In genomic region chr12:27861428-27862167, GRCh38 we compare ENCODE assay signal across 10 cellular contexts.
DNase-seq lines count a peak whose midpoint lies in the region; ATAC-seq and TF ChIP-seq lines count a peak whose summit lies in the region.
"Had no signal": no experiment of that assay in that cellular context is flagged by ENCODE, and none has a peak within 500 bp of the region (broad histone marks: within the 10 kb centered on the region; RNA-seq: fewer than 3 reads in every experiment).

No MANE protein-coding gene starts in this region.

- H3K9me3 ChIP-seq in right cardiac atrium (ENCODE audit: control insufficient read depth, low read length) (no peaks in the 10 kb centered on the region), HAP-1 (no peaks in the 10 kb centered on the region)

- peak; percentile 61 to 82 (median 66) for DNase-seq in right cardiac atrium
- no peak for DNase-seq in mesenteric fat pad (ENCODE audit: low spot score)
- DNase-seq in WTC11 (ENCODE audit: low spot score) = no peak
- DNase-seq in NCI-H2029 (lab: John Stamatoyannopoulos, UW) = no peak
- no peak for DNase-seq in HAP-1 (ENCODE audit: low spot score in 2 of 2)
- DNase-seq: islet precursor cell; stimulated activated CD4-positive, alpha-beta T cell treated with anti-CD3 and anti-CD28 coated beads, Interleukin-4, amount 100 ng/mL, for 1 hour had no signal

- ATAC-seq in GM18505 (IDR thresholded peaks at IDR 0.05; ENCODE audit: unreplicated experiment) (peak; percentile 83), GM21528 (IDR thresholded peaks at IDR 0.05; ENCODE audit: low FRiP score, unreplicated experiment) (peak; percentile 88), HG03575 (IDR thresholded peaks at IDR 0.05; ENCODE audit: extremely low read depth, insufficient number of reproducible peaks, low FRiP score, unreplicated experiment) (peak; percentile 90), right cardiac atrium (peak; percentile 48 to 78), WTC11 (no peak)

- H3K4me3 ChIP-seq in right cardiac atrium (ENCODE audit: low read length) (no peak overlapping the region), HAP-1 (no peak overlapping the region)

- intact Hi-C loops in right cardiac atrium (cut with DNase I) = no loop called here

- H3K27ac ChIP-seq in right cardiac atrium (ENCODE audit: low read length) = no peak overlapping the region

- TF ChIP-seq POLR2A in GM18505 (IDR thresholded peaks at IDR 0.05; ENCODE audit: borderline replicate concordance, extremely low read depth, insufficient read depth, insufficient read length) = no peak

- no peak for TF ChIP-seq CTCF in WTC11 (IDR thresholded peaks at IDR 0.05)

- CTCF ChIA-PET in WTC11 (lab: Charles Lee) = no interaction called here

- H3K36me3 ChIP-seq in HAP-1 (replicated peaks) = no peaks in the 10 kb centered on the region

- H3K27me3 ChIP-seq in right cardiac atrium (ENCODE audit: control insufficient read depth, insufficient read depth) = no peaks in the 10 kb centered on the region
- H3K27me3 ChIP-seq in HAP-1 (ENCODE audit: low read depth) = no peaks in the 10 kb centered on the region

- peaks cover 4% of the 10 kb centered on the region; the same call in 1 of the 2 replicates for H3K9me3 Mint-ChIP-seq in WTC11

- H3K27ac Mint-ChIP-seq in WTC11 = no peak overlapping the region

- no peak overlapping the region for H3K4me3 Mint-ChIP-seq in WTC11

- in situ Hi-C loops in HAP-1 (cut with MboI; ENCODE audit: low sequenced_read_pairs) = no loop called here

- no peaks in the 10 kb centered on the region for H3K27me3 Mint-ChIP-seq in WTC11 (ENCODE audit: low read depth)

- H3K36me3 Mint-ChIP-seq in WTC11 = no peaks in the 10 kb centered on the region

- H3K4me1 ChIP-seq in right cardiac atrium (ENCODE audit: control insufficient read depth, insufficient read depth, low read length) = peaks cover 2% of the 10 kb centered on the region
- H3K4me1 ChIP-seq in HAP-1 = no peaks in the 10 kb centered on the region

- no peaks in the 10 kb centered on the region for H3K4me1 Mint-ChIP-seq in WTC11

- POLR2A ChIA-PET in WTC11 (lab: Charles Lee) = no interaction called here

- 58% methylated on average over 8 of the region's 8 CpGs for WGBS in right cardiac atrium

TF ChIP-seq in WTC11, 78 proteins besides CTCF, POLR2A, EP300 and RAD21:
- TF ChIP-seq ATF2 (CRISPR knock-in tag; IDR thresholded peaks at IDR 0.05; ENCODE audit: borderline replicate concordance, low read depth) (no peak), TCF7 (CRISPR knock-in tag; IDR thresholded peaks at IDR 0.05; ENCODE audit: low read depth) (no peak), NFATC4 (CRISPR knock-in tag; IDR thresholded peaks at IDR 0.05) (no peak), ZNF138 (CRISPR knock-in tag; conservative IDR thresholded peaks at IDR 0.05) (no peak)
TF ChIP-seq in WTC11: peak in this region for 0.

Comparison
In these comparisons a context has a peak if more than half of its experiments do, and no peak if none do; other contexts are left out.
1. DNase-seq: peak in right cardiac atrium (3 of 3); none in mesenteric fat pad (single experiment), WTC11 (single experiment), NCI-H2029 (single experiment) and HAP-1 (0 of 2).